ENCODE assay signal across 16 cellular contexts in genomic region chr20:12597491-12597890, GRCh38.
"Had no signal": no experiment of that assay in that cellular context is flagged by ENCODE, and none has a peak within 500 bp of the region (broad histone marks: within the 10 kb centered on the region; RNA-seq: fewer than 3 reads in every experiment).

No MANE protein-coding gene starts in this region.

- DNase-seq: effector memory CD8-positive, alpha-beta T cell; esophagus squamous epithelium; foreskin keratinocyte; kidney; left cardiac atrium; left ventricle myocardium inferior; lower lobe of right lung; naive B cell; posterior cingulate gyrus; stimulated activated CD4-positive, alpha-beta T cell treated with anti-CD3 and anti-CD28 coated beads, Interleukin-2, amount 100 ng/mL, for 24 hours; stimulated activated CD4-positive, alpha-beta T cell treated with anti-CD3 and anti-CD28 coated beads, Interleukin-4, amount 100 ng/mL, for 4 hours; stimulated activated naive B cell treated with anti-CD40 and anti-IgM and Interleukin-4, amounts not matched to agents 10 μg/mL and 1 μg/mL and 100 μg/mL, for 72 hours; stimulated activated naive CD8-positive, alpha-beta T cell treated with anti-CD3 and anti-CD28 coated beads, Interleukin-15, amount 100 ng/mL, for 72 hours; testis; upper lobe of right lung had no signal

- H3K27me3 ChIP-seq: esophagus squamous epithelium, foreskin keratinocyte, testis, tibial nerve, upper lobe of right lung had no signal

- H3K4me1 ChIP-seq: esophagus squamous epithelium, foreskin keratinocyte, left ventricle myocardium inferior, lower lobe of right lung, testis, upper lobe of right lung had no signal

- H3K4me3 ChIP-seq: esophagus squamous epithelium, left ventricle myocardium inferior, lower lobe of right lung, testis, tibial nerve, upper lobe of right lung had no signal

- H3K9me3 ChIP-seq: esophagus squamous epithelium, left ventricle myocardium inferior, lower lobe of right lung, testis, tibial nerve, upper lobe of right lung had no signal

- H3K27ac ChIP-seq: esophagus squamous epithelium, foreskin keratinocyte, left ventricle myocardium inferior, lower lobe of right lung, testis, tibial nerve, upper lobe of right lung had no signal

- H3K36me3 ChIP-seq: esophagus squamous epithelium, left ventricle myocardium inferior, lower lobe of right lung, tibial nerve, upper lobe of right lung had no signal
